ENCODE assay signal across 15 cellular contexts in the genomic region with DNA sequence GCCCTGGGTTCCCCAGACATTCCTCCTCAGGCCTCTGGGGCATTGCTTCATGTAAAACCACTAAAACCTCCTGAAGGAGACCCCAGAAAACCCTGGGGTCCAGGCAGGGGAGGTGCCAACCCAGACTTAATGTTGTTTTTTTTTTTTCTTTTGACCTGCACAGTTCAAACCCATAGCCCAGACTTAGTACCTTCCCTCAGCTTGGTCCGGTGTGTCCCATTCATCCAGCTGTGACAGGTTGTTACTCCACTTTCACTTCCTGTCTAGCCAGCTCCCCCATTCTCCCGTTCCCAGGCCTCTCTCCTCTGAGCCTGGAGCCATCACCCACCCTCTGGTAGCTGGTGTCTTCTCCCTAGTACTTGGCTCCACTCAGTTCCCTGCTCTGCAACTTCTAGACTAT. TPM values are rescaled to one million over a fixed set of nuclear protein-coding genes. Genes with fewer than 3 reads are reported as not detected.
DNase-seq lines count a peak whose midpoint lies in the region; ATAC-seq and TF ChIP-seq lines count a peak whose summit lies in the region.
"Had no signal": no experiment of that assay in that cellular context is flagged by ENCODE, and none has a peak within 500 bp of the region (broad histone marks: within the 10 kb centered on the region; RNA-seq: fewer than 3 reads in every experiment).

No MANE protein-coding gene starts in this region.

- H3K36me3 ChIP-seq in suprapubic skin = no peaks in the 10 kb centered on the region

- no peak for TF ChIP-seq POLR2A in suprapubic skin (IDR thresholded peaks at IDR 0.05)

- H3K4me3 Mint-ChIP-seq in activated naive CD8-positive, alpha-beta T cell treated with anti-CD3 and anti-CD28 coated beads, Interleukin-2, amount 10 ng/mL, durations not matched to agents 7 days and 5 days = no peak overlapping the region
- no peak overlapping the region for H3K4me3 Mint-ChIP-seq in activated naive CD8-positive, alpha-beta T cell treated with anti-CD3 and anti-CD28 coated beads, Interleukin-2, amount 50 U/mL, for 24 hours
- H3K4me3 Mint-ChIP-seq: CD4-positive, alpha-beta T cell had no signal

- no peaks in the 10 kb centered on the region for H3K27me3 ChIP-seq in suprapubic skin

- no peaks in the 10 kb centered on the region for H3K9me3 Mint-ChIP-seq in activated naive CD8-positive, alpha-beta T cell treated with anti-CD3 and anti-CD28 coated beads, Interleukin-2, amount 10 ng/mL, durations not matched to agents 7 days and 5 days
- no peaks in the 10 kb centered on the region for H3K9me3 Mint-ChIP-seq in activated naive CD8-positive, alpha-beta T cell treated with anti-CD3 and anti-CD28 coated beads, Interleukin-2, amount 50 U/mL, for 24 hours
- H3K9me3 Mint-ChIP-seq: CD4-positive, alpha-beta T cell had no signal

- H3K4me1 Mint-ChIP-seq in activated naive CD8-positive, alpha-beta T cell treated with anti-CD3 and anti-CD28 coated beads, Interleukin-2, amount 10 ng/mL, durations not matched to agents 7 days and 5 days = peaks cover 8% of the 10 kb centered on the region
- peaks cover 3% of the 10 kb centered on the region for H3K4me1 Mint-ChIP-seq in activated naive CD8-positive, alpha-beta T cell treated with anti-CD3 and anti-CD28 coated beads, Interleukin-2, amount 50 U/mL, for 24 hours

- no peak for ATAC-seq in activated naive CD8-positive, alpha-beta T cell treated with anti-CD3 and anti-CD28 coated beads, Interleukin-2, amount 10 ng/mL, durations not matched to agents 7 days and 5 days (ENCODE audit: low read depth)
- no peak for ATAC-seq in activated naive CD8-positive, alpha-beta T cell treated with anti-CD3 and anti-CD28 coated beads, Interleukin-2, amount 50 U/mL, for 24 hours
- no peak for ATAC-seq in HG03139 (IDR thresholded peaks at IDR 0.05; ENCODE audit: unreplicated experiment)

- no peak for DNase-seq in activated naive CD8-positive, alpha-beta T cell treated with anti-CD3 and anti-CD28 coated beads, Interleukin-2, amount 10 ng/mL, durations not matched to agents 7 days and 5 days
- DNase-seq in activated naive CD8-positive, alpha-beta T cell treated with anti-CD3 and anti-CD28 coated beads, Interleukin-2, amount 50 U/mL, for 24 hours = no peak
- peak; percentile 68 for DNase-seq in amniotic epithelial cell (ENCODE audit: low read depth)
- peak; percentile 81 for DNase-seq in left kidney (ENCODE audit: low read depth, low spot score)
- no peak for DNase-seq in suprapubic skin (ENCODE audit: low spot score in 2 of 2)
- no peak for DNase-seq in OCI-M2 (lab: John Stamatoyannopoulos, UW; ENCODE audit: unreplicated experiment)
- no peak for DNase-seq in HCEC 1CT
- DNase-seq: activated gamma-delta T cell; CD4-positive, alpha-beta T cell; effector memory CD4-positive, alpha-beta T cell; foreskin melanocyte; GOT3; KBM-7; NCI-H510A had no signal

- peak overlapping the region; percentile 5 for H3K27ac Mint-ChIP-seq in activated naive CD8-positive, alpha-beta T cell treated with anti-CD3 and anti-CD28 coated beads, Interleukin-2, amount 10 ng/mL, durations not matched to agents 7 days and 5 days
- no peak overlapping the region for H3K27ac Mint-ChIP-seq in activated naive CD8-positive, alpha-beta T cell treated with anti-CD3 and anti-CD28 coated beads, Interleukin-2, amount 50 U/mL, for 24 hours
- H3K27ac Mint-ChIP-seq: CD4-positive, alpha-beta T cell had no signal

- H3K9me3 ChIP-seq in suprapubic skin = no peaks in the 10 kb centered on the region

- no peak for TF ChIP-seq EP300 in suprapubic skin (IDR thresholded peaks at IDR 0.05)

- 56% methylated on average over 2 of the region's 2 CpGs for WGBS in suprapubic skin

- POLR2A ChIA-PET in activated naive CD8-positive, alpha-beta T cell treated with anti-CD3 and anti-CD28 coated beads, Interleukin-2, amount 10 ng/mL, durations not matched to agents 7 days and 5 days (lab: Charles Lee) = interaction anchor here (0.8 kb wide), 1 partner anchor 20 kb away, joined by 4 read pairs; a partner anchor contains a TSS

- peaks cover 28% of the 10 kb centered on the region for H3K27me3 Mint-ChIP-seq in activated naive CD8-positive, alpha-beta T cell treated with anti-CD3 and anti-CD28 coated beads, Interleukin-2, amount 10 ng/mL, durations not matched to agents 7 days and 5 days
- H3K27me3 Mint-ChIP-seq in activated naive CD8-positive, alpha-beta T cell treated with anti-CD3 and anti-CD28 coated beads, Interleukin-2, amount 50 U/mL, for 24 hours = peaks cover 7% of the 10 kb centered on the region

- H3K27ac ChIP-seq in suprapubic skin = peak overlapping the region; percentile 39

- no peak for TF ChIP-seq CTCF in suprapubic skin (IDR thresholded peaks at IDR 0.05)

- peaks cover 55% of the 10 kb centered on the region for H3K4me1 ChIP-seq in suprapubic skin

- H3K36me3 Mint-ChIP-seq in activated naive CD8-positive, alpha-beta T cell treated with anti-CD3 and anti-CD28 coated beads, Interleukin-2, amount 10 ng/mL, durations not matched to agents 7 days and 5 days = no peaks in the 10 kb centered on the region
- H3K36me3 Mint-ChIP-seq in activated naive CD8-positive, alpha-beta T cell treated with anti-CD3 and anti-CD28 coated beads, Interleukin-2, amount 50 U/mL, for 24 hours (ENCODE audit: low read depth) = no peaks in the 10 kb centered on the region

- no peak overlapping the region for H3K4me3 ChIP-seq in suprapubic skin

RNA-seq across cellular contexts. Expression of a gene that starts 4.8 kb away (rescaled TPM):
- under 1 TPM; 0.11 to 0.14 TPM for total RNA-seq in activated naive CD8-positive, alpha-beta T cell treated with anti-CD3 and anti-CD28 coated beads, Interleukin-2, amount 10 ng/mL, durations not matched to agents 7 days and 5 days
- 1 to 10 TPM; 5.6 to 8.6 (median 6.9) TPM for total RNA-seq in suprapubic skin

RNA-seq across cellular contexts. Expression of a gene that starts 19.7 kb away (rescaled TPM):
- total RNA-seq in activated naive CD8-positive, alpha-beta T cell treated with anti-CD3 and anti-CD28 coated beads, Interleukin-2, amount 10 ng/mL, durations not matched to agents 7 days and 5 days = 1 to 10 TPM; 3.6 to 3.9 TPM
- 10 to 100 TPM in 2 of 4 donors, 1 to 10 TPM in 2; 3.4 to 13.7 (median 9.5) TPM for total RNA-seq in suprapubic skin

RNA-seq across cellular contexts. Expression of a gene that starts 20.2 kb away (rescaled TPM):
- 10 to 100 TPM; 32.2 to 36.2 TPM for total RNA-seq in activated naive CD8-positive, alpha-beta T cell treated with anti-CD3 and anti-CD28 coated beads, Interleukin-2, amount 10 ng/mL, durations not matched to agents 7 days and 5 days
- total RNA-seq in suprapubic skin = 10 to 100 TPM; 20.2 to 68.2 (median 46.7) TPM

RNA-seq across cellular contexts. Expression of a gene that starts 54.5 kb away (rescaled TPM):
- 100 to 1,000 TPM; 196 to 199 TPM for total RNA-seq in activated naive CD8-positive, alpha-beta T cell treated with anti-CD3 and anti-CD28 coated beads, Interleukin-2, amount 10 ng/mL, durations not matched to agents 7 days and 5 days
- 100 to 1,000 TPM; 167 to 312 (median 272) TPM for total RNA-seq in suprapubic skin

RNA-seq across cellular contexts. Expression of a gene that starts 54.8 kb away (rescaled TPM):
- total RNA-seq in activated naive CD8-positive, alpha-beta T cell treated with anti-CD3 and anti-CD28 coated beads, Interleukin-2, amount 10 ng/mL, durations not matched to agents 7 days and 5 days = 10 to 100 TPM; 20.4 to 22.4 TPM
- total RNA-seq in suprapubic skin = 10 to 100 TPM; 25.3 to 37.7 (median 31.3) TPM

Comparison
In these comparisons a context has a peak if more than half of its experiments do, and no peak if none do; other contexts are left out.
1. DNase-seq: peak in amniotic epithelial cell (single experiment) and left kidney (single experiment); none in activated naive CD8-positive, alpha-beta T cell treated with anti-CD3 and anti-CD28 coated beads, Interleukin-2, amount 10 ng/mL, durations not matched to agents 7 days and 5 days (single experiment), activated naive CD8-positive, alpha-beta T cell treated with anti-CD3 and anti-CD28 coated beads, Interleukin-2, amount 50 U/mL, for 24 hours (single experiment), suprapubic skin (0 of 2), OCI-M2 (single experiment) and HCEC 1CT (single experiment).
2. RNA of a gene that starts 4.8 kb away (total RNA-seq): 5.6 to 8.6 TPM in suprapubic skin; 0.11 to 0.14 TPM in activated naive CD8-positive, alpha-beta T cell treated with anti-CD3 and anti-CD28 coated beads, Interleukin-2, amount 10 ng/mL, durations not matched to agents 7 days and 5 days; every median in the first group is over 4 times any median in the second.